ENCODE assay signal across 9 cellular contexts in the genomic region with DNA sequence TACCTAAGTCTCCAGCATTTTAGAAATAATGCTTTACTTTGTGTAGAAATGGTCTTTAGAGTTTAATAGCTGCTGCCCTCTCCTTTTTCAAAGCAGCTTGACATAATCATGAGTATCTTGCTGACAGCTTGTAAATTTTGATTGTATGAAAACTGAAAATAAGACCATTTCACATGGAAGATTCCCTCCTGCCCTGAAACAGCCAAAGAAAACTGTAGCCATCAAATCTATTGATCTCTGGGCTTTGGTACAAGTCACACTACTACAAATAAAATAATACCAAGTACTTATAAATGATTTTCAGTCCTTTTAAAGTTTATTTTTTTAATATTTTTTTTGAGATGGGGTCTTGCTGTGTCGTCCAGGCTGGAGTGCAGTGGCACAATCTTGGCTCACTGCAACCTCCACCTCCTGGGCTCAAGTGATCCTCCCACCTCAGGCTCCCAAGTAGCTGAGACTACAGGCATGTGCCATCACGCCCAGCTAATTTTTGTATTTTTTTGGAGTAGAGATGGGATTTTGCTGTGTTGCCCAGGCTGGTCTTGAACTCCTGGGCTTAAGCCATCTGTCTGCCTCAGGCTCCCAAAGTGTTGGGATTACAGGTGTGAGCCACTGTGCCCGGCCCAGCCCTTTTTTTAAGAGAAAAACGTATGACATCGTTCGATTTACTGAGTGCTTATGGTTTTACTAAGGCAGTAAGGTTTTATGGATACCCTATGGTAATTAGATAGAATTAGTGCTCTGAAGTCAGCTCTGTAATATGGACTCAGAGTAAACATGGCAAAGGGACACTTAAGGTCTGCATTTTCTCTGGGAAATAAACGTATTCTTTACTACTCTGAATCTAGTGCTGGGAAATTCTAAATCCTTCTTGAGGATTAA. TPM values are rescaled to one million over a fixed set of nuclear protein-coding genes. Genes with fewer than 3 reads are reported as not detected.
DNase-seq lines count a peak whose midpoint lies in the region; ATAC-seq and TF ChIP-seq lines count a peak whose summit lies in the region.
"Had no signal": no experiment of that assay in that cellular context is flagged by ENCODE, and none has a peak within 500 bp of the region (broad histone marks: within the 10 kb centered on the region; RNA-seq: fewer than 3 reads in every experiment).

No MANE protein-coding gene starts in this region.

- peaks cover 41% of the 10 kb centered on the region for H3F3A ChIP-seq in GM23248 (ENCODE audit: insufficient read depth)
- H3F3A ChIP-seq in smooth muscle cell (ENCODE audit: low read depth): peaks cover 23% of the 10 kb centered on the region

- in situ Hi-C loops in GM23248 (cut with MboI): no loop called here

- H3K27ac ChIP-seq in GM23248 (0 out of 2 replicates have a peak overlapping the region, but pooled peaks have one; percentile 52), RWPE1 (peak overlapping the region; percentile 87), smooth muscle cell (ENCODE audit: low read depth) (peak overlapping the region; percentile 91)

- H3K9me3 ChIP-seq in GM23248 (ENCODE audit: low read depth) (no peaks in the 10 kb centered on the region), endocrine pancreas (ENCODE audit: control insufficient read depth, low read length) (no peaks in the 10 kb centered on the region), smooth muscle cell (replicated peaks; ENCODE audit: low read depth) (no peaks in the 10 kb centered on the region)

- no peaks in the 10 kb centered on the region for H3K27me3 ChIP-seq in GM23248 (replicated peaks; ENCODE audit: insufficient read depth)
- no peaks in the 10 kb centered on the region for H3K27me3 ChIP-seq in endocrine pancreas (ENCODE audit: control insufficient read depth, insufficient read depth, low read length)
- H3K27me3 ChIP-seq in smooth muscle cell (ENCODE audit: low read depth): no peaks in the 10 kb centered on the region

- WGBS in GM23248 (ENCODE audit: low coverage in 1 of 2, low lambda C conversion rate in 2 of 2, missing lambda C conversion rate in 2 of 2), 2 experiments: 82 to 86% methylated on average over 7 of the region's 7 CpGs
- 51% methylated on average over 7 of the region's 7 CpGs for WGBS in smooth muscle cell (ENCODE audit: low lambda C conversion rate)

- H3K4me1 ChIP-seq in GM23248 (ENCODE audit: insufficient read depth) (peaks cover 90% of the 10 kb centered on the region), endocrine pancreas (ENCODE audit: control insufficient read depth, insufficient read depth, low read length) (peaks cover 29% of the 10 kb centered on the region), smooth muscle cell (ENCODE audit: low read depth) (peaks cover 28% of the 10 kb centered on the region)

- TF ChIP-seq CTCF in RWPE1 (conservative IDR thresholded peaks at IDR 0.05; ENCODE audit: low read depth) (no peak), smooth muscle cell (IDR thresholded peaks at IDR 0.05; ENCODE audit: borderline replicate concordance, insufficient read depth, poor library complexity, severe bottlenecking) (no peak)

- H3K4me3 ChIP-seq in GM23248: no peak overlapping the region
- peak overlapping the region; percentile 55 for H3K4me3 ChIP-seq in endocrine pancreas (ENCODE audit: control insufficient read depth, insufficient read depth, low read length)
- peak overlapping the region; percentile 25 for H3K4me3 ChIP-seq in smooth muscle cell

- H3K79me2 ChIP-seq in GM23248 (ENCODE audit: insufficient read depth) (peaks cover 100% of the 10 kb centered on the region), smooth muscle cell (ENCODE audit: low read depth) (peaks cover 86% of the 10 kb centered on the region)

- H3K9me2 ChIP-seq in GM23248 (ENCODE audit: insufficient read depth): no peaks in the 10 kb centered on the region

- CTCF ChIA-PET in RWPE1 (lab: Yijun Ruan, JAX): interaction anchor here (0.6 to 1.6 kb wide), 5 partner anchors 11 to 70 kb away, joined by 3 to 4 read pairs (median 4); no protein-coding TSS in a partner anchor

- no peak overlapping the region for H3K4me2 ChIP-seq in GM23248 (ENCODE audit: unreplicated experiment)
- peak overlapping the region; percentile 80 for H3K4me2 ChIP-seq in smooth muscle cell

- DNase-seq in GM23248: no peak
- no peak for DNase-seq in RWPE1 (ENCODE audit: low spot score)
- DNase-seq in smooth muscle cell (lab: John Stamatoyannopoulos, UW; ENCODE audit: unreplicated experiment): no peak
- DNase-seq in NCI-H345 (lab: John Stamatoyannopoulos, UW): no peak
- DNase-seq: HCEC 1CT, NCI-H2029 had no signal

- ATAC-seq in HG03457 (IDR thresholded peaks at IDR 0.05; ENCODE audit: unreplicated experiment) (no peak), HG03342 (IDR thresholded peaks at IDR 0.05; ENCODE audit: unreplicated experiment) (no peak)

- POLR2A ChIA-PET in RWPE1 (lab: Yijun Ruan, JAX; ENCODE audit: low non-redundant PET): no interaction called here

- H3K36me3 ChIP-seq in GM23248 (ENCODE audit: low read depth): no peaks in the 10 kb centered on the region
- H3K36me3 ChIP-seq in endocrine pancreas (ENCODE audit: control insufficient read depth, insufficient read depth, low read length): no peaks in the 10 kb centered on the region
- H3K36me3 ChIP-seq in smooth muscle cell (ENCODE audit: low read depth): no peaks in the 10 kb centered on the region

- H4K20me1 ChIP-seq in GM23248 (ENCODE audit: insufficient read depth) (no peaks in the 10 kb centered on the region), smooth muscle cell (ENCODE audit: low read depth) (peaks cover 93% of the 10 kb centered on the region)

- H2AFZ ChIP-seq in GM23248 (no peak overlapping the region), smooth muscle cell (ENCODE audit: low read depth) (no peak overlapping the region)

- H3K9ac ChIP-seq in GM23248 (no peak overlapping the region), endocrine pancreas (ENCODE audit: control insufficient read depth, insufficient read depth, low read length) (peak overlapping the region; percentile 19), smooth muscle cell (ENCODE audit: low read depth) (peak overlapping the region; percentile 56)

RNA-seq across cellular contexts. Expression of gene PTPN1, which starts 7.0 kb away (rescaled TPM):
- total RNA-seq in GM23248 (2014; rRNA removed; shearing (Covaris generic)): 22.8 and 27.9 TPM in 2 replicates
- 18.8 and 18.9 TPM in 2 replicates for polyA plus RNA-seq in GM23248 (2016; fragmentation: Nextera tagmentation; extraction: Ambion mirVana)
- total RNA-seq in smooth muscle cell: 28.9 and 35.6 TPM in 2 replicates
- polyA plus RNA-seq in smooth muscle cell: 16.1 and 19.4 TPM in 2 replicates
